ENCODE assay signal across 1 cellular context in the genomic region with DNA sequence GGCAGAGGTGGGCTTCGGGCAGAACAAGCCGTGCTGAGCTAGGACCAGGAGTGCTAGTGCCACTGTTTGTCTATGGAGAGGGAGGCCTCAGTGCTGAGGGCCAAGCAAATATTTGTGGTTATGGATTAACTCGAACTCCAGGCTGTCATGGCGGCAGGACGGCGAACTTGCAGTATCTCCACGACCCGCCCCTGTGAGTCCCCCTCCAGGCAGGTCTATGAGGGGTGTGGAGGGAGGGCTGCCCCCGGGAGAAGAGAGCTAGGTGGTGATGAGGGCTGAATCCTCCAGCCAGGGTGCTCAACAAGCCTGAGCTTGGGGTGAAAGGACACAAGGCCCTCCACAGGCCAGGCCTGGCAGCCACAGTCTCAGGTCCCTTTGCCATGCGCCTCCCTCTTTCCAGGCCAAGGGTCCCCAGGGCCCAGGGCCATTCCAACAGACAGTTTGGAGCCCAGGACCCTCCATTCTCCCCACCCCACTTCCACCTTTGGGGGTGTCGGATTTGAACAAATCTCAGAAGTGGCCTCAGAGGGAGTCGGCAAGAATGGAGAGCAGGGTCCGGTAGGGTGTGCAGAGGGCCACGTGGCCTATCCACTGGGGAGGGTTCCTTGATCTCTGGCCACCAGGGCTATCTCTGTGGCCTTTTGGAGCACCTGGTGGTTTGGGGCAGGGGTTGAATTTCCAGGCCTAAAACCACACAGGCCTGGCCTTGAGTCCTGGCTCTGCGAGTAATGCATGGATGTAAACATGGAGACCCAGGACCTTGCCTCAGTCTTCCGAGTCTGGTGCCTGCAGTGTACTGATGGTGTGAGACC.
TF ChIP-seq lines count a peak whose summit lies in the region.

Gene PROC, plus strand, starts transcription at position 128 of the 812 bp plus-strand sequence. CDS start 1,516 bp downstream, outside the sequence.

TF ChIP-seq in HepG2, 621 proteins besides CTCF, POLR2A, EP300 and RAD21 (continued from another document and continues in another):
- TF ChIP-seq ZHX1 (CRISPR knock-in tag; IDR thresholded peaks at IDR 0.05; ENCODE audit: low read depth) (peak; percentile 97), TMF1 (CRISPR knock-in tag; IDR thresholded peaks at IDR 0.05; ENCODE audit: low read depth) (peak; percentile 29; the same call in 1 of the 2 replicates), SAFB2 (CRISPR knock-in tag; IDR thresholded peaks at IDR 0.05; ENCODE audit: borderline replicate concordance, low read depth) (peak; percentile 94), ATRX (CRISPR knock-in tag; IDR thresholded peaks at IDR 0.05; ENCODE audit: borderline replicate concordance) (no peak), ELK4 (CRISPR knock-in tag; IDR thresholded peaks at IDR 0.05; ENCODE audit: borderline replicate concordance) (no peak), NKX3-1 (CRISPR knock-in tag; IDR thresholded peaks at IDR 0.05) (0 out of 2 replicates have a peak, but pooled peaks have one; percentile 37), ZFP82 (CRISPR knock-in tag; IDR thresholded peaks at IDR 0.05; ENCODE audit: borderline replicate concordance) (no peak; the same call in 1 of the 2 replicates), IKZF4 (CRISPR knock-in tag; IDR thresholded peaks at IDR 0.05; ENCODE audit: borderline replicate concordance, low read depth, not compliant biosample characterization) (peak; percentile 90), ERF (CRISPR knock-in tag; IDR thresholded peaks at IDR 0.05) (no peak; the same call in 1 of the 2 replicates), SETDB1 (CRISPR knock-in tag; IDR thresholded peaks at IDR 0.05; ENCODE audit: borderline replicate concordance) (no peak), FIP1L1 (IDR thresholded peaks at IDR 0.05; ENCODE audit: borderline replicate concordance, insufficient read depth, low read depth, low read length) (no peak; the same call in 1 of the 2 replicates), MED1 (CRISPR knock-in tag; IDR thresholded peaks at IDR 0.05) (peak; percentile 87), MED13 (CRISPR knock-in tag; IDR thresholded peaks at IDR 0.05) (peak; percentile 50; the same call in 1 of the 2 replicates), SNRNP70 (IDR thresholded peaks at IDR 0.05; ENCODE audit: low read depth, low read length) (no peak), ZNF776 (CRISPR knock-in tag; IDR thresholded peaks at IDR 0.05) (no peak), HNF1B (CRISPR knock-in tag; IDR thresholded peaks at IDR 0.05) (peak; percentile 98; the same call in 1 of the 2 replicates), ATF1 (CRISPR knock-in tag; IDR thresholded peaks at IDR 0.05) (no peak), FOXP1 (IDR thresholded peaks at IDR 0.05) (no peak), FOXP1 (CRISPR knock-in tag; IDR thresholded peaks at IDR 0.05) (peak; percentile 62; the same call in 1 of the 2 replicates), TCF12 (IDR thresholded peaks at IDR 0.05) (no peak), TCF12 (CRISPR knock-in tag; IDR thresholded peaks at IDR 0.05) (peak; percentile 68; the same call in 1 of the 2 replicates), BCL3 (CRISPR knock-in tag; IDR thresholded peaks at IDR 0.05) (peak; percentile 69), NAIF1 (CRISPR knock-in tag; IDR thresholded peaks at IDR 0.05; ENCODE audit: borderline replicate concordance) (no peak; the same call in 1 of the 2 replicates), NRL (CRISPR knock-in tag; IDR thresholded peaks at IDR 0.05; ENCODE audit: borderline replicate concordance) (peak; percentile 98), ZNF773 (CRISPR knock-in tag; IDR thresholded peaks at IDR 0.05; ENCODE audit: borderline replicate concordance) (peak; percentile 70; the same call in 1 of the 2 replicates), SRSF9 (IDR thresholded peaks at IDR 0.05; ENCODE audit: borderline replicate concordance, insufficient read depth, low read depth, low read length, poor library complexity, severe bottlenecking) (no peak), SAP130 (CRISPR knock-in tag; IDR thresholded peaks at IDR 0.05; ENCODE audit: low read depth) (peak; percentile 75), ZNF629 (CRISPR knock-in tag; conservative IDR thresholded peaks at IDR 0.05) (no peak; the same call in none of the 2 replicates), POLR2G (IDR thresholded peaks at IDR 0.05; ENCODE audit: low read depth, low read length) (peak; percentile 99), ZNF580 (CRISPR knock-in tag; IDR thresholded peaks at IDR 0.05; ENCODE audit: borderline replicate concordance, low read depth) (peak; percentile 82; the same call in 1 of the 2 replicates), CHD2 (IDR thresholded peaks at IDR 0.05; ENCODE audit: low read depth, low read length) (no peak), JUN (CRISPR knock-in tag; IDR thresholded peaks at IDR 0.05) (peak; percentile 79; the same call in 1 of the 2 replicates), ZNF878 (CRISPR knock-in tag; IDR thresholded peaks at IDR 0.05) (peak; percentile 84), ARID2 (CRISPR knock-in tag; IDR thresholded peaks at IDR 0.05; ENCODE audit: borderline replicate concordance) (no peak), BHLHE40 (IDR thresholded peaks at IDR 0.05; ENCODE audit: low read length) (no peak), EHMT2 (IDR thresholded peaks at IDR 0.05; ENCODE audit: borderline replicate concordance, low read depth, low read length) (0 out of 2 replicates have a peak, but pooled peaks have one; percentile 40), ZNF790 (CRISPR knock-in tag; IDR thresholded peaks at IDR 0.05; ENCODE audit: borderline replicate concordance) (0 out of 2 replicates have a peak, but pooled peaks have one; percentile 68), ZNF749 (CRISPR knock-in tag; IDR thresholded peaks at IDR 0.05; ENCODE audit: borderline replicate concordance) (peak; percentile 97)
- TF ChIP-seq, protein P1, sequence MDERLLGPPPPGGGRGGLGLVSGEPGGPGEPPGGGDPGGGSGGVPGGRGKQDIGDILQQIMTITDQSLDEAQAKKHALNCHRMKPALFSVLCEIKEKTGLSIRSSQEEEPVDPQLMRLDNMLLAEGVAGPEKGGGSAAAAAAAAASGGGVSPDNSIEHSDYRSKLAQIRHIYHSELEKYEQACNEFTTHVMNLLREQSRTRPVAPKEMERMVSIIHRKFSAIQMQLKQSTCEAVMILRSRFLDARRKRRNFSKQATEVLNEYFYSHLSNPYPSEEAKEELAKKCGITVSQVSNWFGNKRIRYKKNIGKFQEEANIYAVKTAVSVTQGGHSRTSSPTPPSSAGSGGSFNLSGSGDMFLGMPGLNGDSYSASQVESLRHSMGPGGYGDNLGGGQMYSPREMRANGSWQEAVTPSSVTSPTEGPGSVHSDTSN (CRISPR knock-in tag; IDR thresholded peaks at IDR 0.05): no peak
- TF ChIP-seq, protein P2, sequence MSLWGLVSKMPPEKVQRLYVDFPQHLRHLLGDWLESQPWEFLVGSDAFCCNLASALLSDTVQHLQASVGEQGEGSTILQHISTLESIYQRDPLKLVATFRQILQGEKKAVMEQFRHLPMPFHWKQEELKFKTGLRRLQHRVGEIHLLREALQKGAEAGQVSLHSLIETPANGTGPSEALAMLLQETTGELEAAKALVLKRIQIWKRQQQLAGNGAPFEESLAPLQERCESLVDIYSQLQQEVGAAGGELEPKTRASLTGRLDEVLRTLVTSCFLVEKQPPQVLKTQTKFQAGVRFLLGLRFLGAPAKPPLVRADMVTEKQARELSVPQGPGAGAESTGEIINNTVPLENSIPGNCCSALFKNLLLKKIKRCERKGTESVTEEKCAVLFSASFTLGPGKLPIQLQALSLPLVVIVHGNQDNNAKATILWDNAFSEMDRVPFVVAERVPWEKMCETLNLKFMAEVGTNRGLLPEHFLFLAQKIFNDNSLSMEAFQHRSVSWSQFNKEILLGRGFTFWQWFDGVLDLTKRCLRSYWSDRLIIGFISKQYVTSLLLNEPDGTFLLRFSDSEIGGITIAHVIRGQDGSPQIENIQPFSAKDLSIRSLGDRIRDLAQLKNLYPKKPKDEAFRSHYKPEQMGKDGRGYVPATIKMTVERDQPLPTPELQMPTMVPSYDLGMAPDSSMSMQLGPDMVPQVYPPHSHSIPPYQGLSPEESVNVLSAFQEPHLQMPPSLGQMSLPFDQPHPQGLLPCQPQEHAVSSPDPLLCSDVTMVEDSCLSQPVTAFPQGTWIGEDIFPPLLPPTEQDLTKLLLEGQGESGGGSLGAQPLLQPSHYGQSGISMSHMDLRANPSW (CRISPR knock-in tag; IDR thresholded peaks at IDR 0.05; ENCODE audit: borderline replicate concordance): peak; percentile 86; the same call in 1 of the 2 replicates
- TF ChIP-seq, protein P3, sequence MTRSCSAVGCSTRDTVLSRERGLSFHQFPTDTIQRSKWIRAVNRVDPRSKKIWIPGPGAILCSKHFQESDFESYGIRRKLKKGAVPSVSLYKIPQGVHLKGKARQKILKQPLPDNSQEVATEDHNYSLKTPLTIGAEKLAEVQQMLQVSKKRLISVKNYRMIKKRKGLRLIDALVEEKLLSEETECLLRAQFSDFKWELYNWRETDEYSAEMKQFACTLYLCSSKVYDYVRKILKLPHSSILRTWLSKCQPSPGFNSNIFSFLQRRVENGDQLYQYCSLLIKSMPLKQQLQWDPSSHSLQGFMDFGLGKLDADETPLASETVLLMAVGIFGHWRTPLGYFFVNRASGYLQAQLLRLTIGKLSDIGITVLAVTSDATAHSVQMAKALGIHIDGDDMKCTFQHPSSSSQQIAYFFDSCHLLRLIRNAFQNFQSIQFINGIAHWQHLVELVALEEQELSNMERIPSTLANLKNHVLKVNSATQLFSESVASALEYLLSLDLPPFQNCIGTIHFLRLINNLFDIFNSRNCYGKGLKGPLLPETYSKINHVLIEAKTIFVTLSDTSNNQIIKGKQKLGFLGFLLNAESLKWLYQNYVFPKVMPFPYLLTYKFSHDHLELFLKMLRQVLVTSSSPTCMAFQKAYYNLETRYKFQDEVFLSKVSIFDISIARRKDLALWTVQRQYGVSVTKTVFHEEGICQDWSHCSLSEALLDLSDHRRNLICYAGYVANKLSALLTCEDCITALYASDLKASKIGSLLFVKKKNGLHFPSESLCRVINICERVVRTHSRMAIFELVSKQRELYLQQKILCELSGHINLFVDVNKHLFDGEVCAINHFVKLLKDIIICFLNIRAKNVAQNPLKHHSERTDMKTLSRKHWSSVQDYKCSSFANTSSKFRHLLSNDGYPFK (CRISPR knock-in tag; IDR thresholded peaks at IDR 0.05; ENCODE audit: borderline replicate concordance): peak; percentile 88
- TF ChIP-seq, protein P4, sequence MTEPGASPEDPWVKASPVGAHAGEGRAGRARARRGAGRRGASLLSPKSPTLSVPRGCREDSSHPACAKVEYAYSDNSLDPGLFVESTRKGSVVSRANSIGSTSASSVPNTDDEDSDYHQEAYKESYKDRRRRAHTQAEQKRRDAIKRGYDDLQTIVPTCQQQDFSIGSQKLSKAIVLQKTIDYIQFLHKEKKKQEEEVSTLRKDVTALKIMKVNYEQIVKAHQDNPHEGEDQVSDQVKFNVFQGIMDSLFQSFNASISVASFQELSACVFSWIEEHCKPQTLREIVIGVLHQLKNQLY (CRISPR knock-in tag; IDR thresholded peaks at IDR 0.05): 0 out of 2 replicates have a peak, but pooled peaks have one; percentile 16
